21 cellular contexts compared by ENCODE assay signal in the genomic region with DNA sequence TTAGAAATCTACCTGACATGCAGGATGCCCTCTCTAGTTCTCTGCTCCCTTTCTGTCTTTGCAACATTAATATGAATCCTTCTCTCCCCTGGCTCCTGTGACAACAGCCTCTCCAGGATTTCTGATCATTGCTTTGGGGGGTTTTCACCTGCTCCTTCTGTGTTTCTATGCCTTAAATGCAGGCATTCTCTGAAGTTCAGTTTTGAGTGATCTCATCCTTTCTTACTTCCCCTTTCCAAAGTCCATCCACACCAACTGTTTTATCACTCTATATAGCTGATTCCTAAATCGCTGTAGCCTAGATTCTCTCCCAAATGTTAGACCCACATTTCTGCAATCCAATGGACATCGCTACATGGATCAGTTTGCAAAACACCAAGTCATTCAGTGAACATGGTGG.
DNase-seq lines count a peak whose midpoint lies in the region; ATAC-seq, FAIRE-seq and TF ChIP-seq lines count a peak whose summit lies in the region.
"Had no signal": no experiment of that assay in that cellular context is flagged by ENCODE, and none has a peak within 500 bp of the region (broad histone marks: within the 10 kb centered on the region; RNA-seq: fewer than 3 reads in every experiment).

No MANE protein-coding gene starts in this region.

- no peaks in the 10 kb centered on the region for H3K36me3 Mint-ChIP-seq in CD14-positive monocyte
- H3K36me3 Mint-ChIP-seq: CD8-positive, alpha-beta T cell had no signal

- H3K4me3 ChIP-seq in GM12878 (no peak overlapping the region), right cardiac atrium (ENCODE audit: low read length) (no peak overlapping the region)
- H3K4me3 ChIP-seq: BLaER1, GM23248, K562 had no signal

- 82% methylated on average over 2 of the region's 2 CpGs for WGBS in GM12878 (ENCODE audit: insufficient coverage, insufficient replicate concordance, low lambda C conversion rate, missing lambda C conversion rate)
- 78% methylated on average over 2 of the region's 2 CpGs for WGBS in right cardiac atrium

- H3K4me3 Mint-ChIP-seq in CD14-positive monocyte = peak overlapping the region in 1 of 2 donors; percentile 29
- H3K4me3 Mint-ChIP-seq: CD8-positive, alpha-beta T cell had no signal

- no peaks in the 10 kb centered on the region for H4K20me1 ChIP-seq in GM12878 (ENCODE audit: control insufficient read depth, insufficient read depth)
- H4K20me1 ChIP-seq: BLaER1 had no signal

- peak; percentile 33 for ATAC-seq in GM12878
- ATAC-seq in right cardiac atrium = no peak
- no peak for ATAC-seq in HG03460 (IDR thresholded peaks at IDR 0.05; ENCODE audit: unreplicated experiment)
- ATAC-seq: CD8-positive, alpha-beta T cell; K562 had no signal

- H3K9ac ChIP-seq in GM12878 (ENCODE audit: control insufficient read depth, insufficient read depth, low read length) = no peak overlapping the region
- H3K9ac ChIP-seq: BLaER1, GM23248 had no signal

- TF ChIP-seq EP300 in GM12878 (IDR thresholded peaks at IDR 0.05; ENCODE audit: borderline replicate concordance in 1 of 2, control insufficient read depth in 1 of 2, low read depth in 2 of 2, low read length in 2 of 2) = no peak

- peaks cover 46% of the 10 kb centered on the region for H3K4me1 ChIP-seq in GM12878 (ENCODE audit: control insufficient read depth, insufficient read depth, low read length)
- H3K4me1 ChIP-seq in right cardiac atrium (ENCODE audit: control insufficient read depth, insufficient read depth, low read length) = peaks cover 2% of the 10 kb centered on the region
- H3K4me1 ChIP-seq: BLaER1 had no signal

- RAD21 ChIA-PET in GM12878 (lab: Charles Lee; ENCODE audit: unreplicated experiment) = interaction anchor here (1.1 to 1.5 kb wide), 3 partner anchors 15 to 38 kb away, joined by 3 to 5 read pairs (median 4); no protein-coding TSS in a partner anchor

- in situ Hi-C loops in GM12878 (cut with MboI) = no loop called here

- no peak for TF ChIP-seq POLR2A in GM12878 (IDR thresholded peaks at IDR 0.05; ENCODE audit: low read depth, low read length)

- peak overlapping the region; percentile 25; the same call in 1 of the 2 replicates for H3K27ac ChIP-seq in GM12878 (ENCODE audit: control insufficient read depth, insufficient read depth)
- H3K27ac ChIP-seq in right cardiac atrium (ENCODE audit: low read length) = no peak overlapping the region
- H3K27ac ChIP-seq: BLaER1, GM23248, HL-60 had no signal

- peaks cover 0 to 2% (median 0%) of the 10 kb centered on the region in 7 donors for H3K9me3 Mint-ChIP-seq in CD14-positive monocyte
- H3K9me3 Mint-ChIP-seq: CD8-positive, alpha-beta T cell had no signal

- H3K9me3 ChIP-seq in GM12878 (replicated peaks; ENCODE audit: control insufficient read depth, insufficient read depth, low read length) = no peaks in the 10 kb centered on the region; the same call in 1 of the 3 replicates
- no peaks in the 10 kb centered on the region for H3K9me3 ChIP-seq in right cardiac atrium (ENCODE audit: control insufficient read depth, low read length)
- H3K9me3 ChIP-seq: BLaER1 had no signal

- H3K27me3 ChIP-seq in GM12878 (replicated peaks in 1 of 2; ENCODE audit: control insufficient read depth in 2 of 2, insufficient read depth in 2 of 2, low read length in 1 of 2) = no peaks in the 10 kb centered on the region
- no peaks in the 10 kb centered on the region for H3K27me3 ChIP-seq in right cardiac atrium (ENCODE audit: control insufficient read depth, insufficient read depth)
- H3K27me3 ChIP-seq: BLaER1 had no signal

- no peak for TF ChIP-seq RAD21 in GM12878 (IDR thresholded peaks at IDR 0.05; ENCODE audit: insufficient read depth, low read depth, low read length)

- H3K27ac Mint-ChIP-seq in CD14-positive monocyte = peak overlapping the region in 5 of 7 donors; percentile 33 to 76 (median 68)
- H3K27ac Mint-ChIP-seq: CD8-positive, alpha-beta T cell had no signal

- peaks cover 3 to 23% (median 5%) of the 10 kb centered on the region in 3 donors for H3K27me3 Mint-ChIP-seq in CD14-positive monocyte (ENCODE audit: low read depth in 3 of 3)

- peak overlapping the region; percentile 7; the same call in 1 of the 2 replicates for H3K4me2 ChIP-seq in GM12878 (ENCODE audit: control insufficient read depth, insufficient read depth)
- H3K4me2 ChIP-seq: BLaER1 had no signal

- TF ChIP-seq CTCF in CD14-positive monocyte (IDR thresholded peaks at IDR 0.05) (no peak), GM12878 (IDR thresholded peaks at IDR 0.05 in 2 of 3, conservative IDR thresholded peaks at IDR 0.05 in 1 of 3; ENCODE audit: control insufficient read depth in 2 of 3, extremely low read depth in 1 of 3, insufficient read depth in 1 of 3, low read depth in 3 of 3, low read length in 3 of 3) (no peak), GM20000 (IDR thresholded peaks at IDR 0.05; ENCODE audit: extremely low read depth, missing control alignments) (no peak)

- H2AFZ ChIP-seq in GM12878 (ENCODE audit: control insufficient read depth, low read depth, low read length) = no peak overlapping the region
- H2AFZ ChIP-seq: GM23248 had no signal

- DNase-seq in CD14-positive monocyte (ENCODE audit: low spot score) = no peak
- no peak for DNase-seq in HTR-8/SVneo (ENCODE audit: insufficient read length, low spot score)
- DNase-seq in NOMO-1 treated with dmso at 0.1 percent for 144 hours (lab: John Stamatoyannopoulos, UW; ENCODE audit: unreplicated experiment) = peak; percentile 19
- no peak for DNase-seq in GM12878 (ENCODE audit: low read depth, low spot score)
- DNase-seq in NCI-H1930 (lab: John Stamatoyannopoulos, UW) = no peak
- no peak for DNase-seq in GM20000 (ENCODE audit: low spot score)
- no peak for DNase-seq in right cardiac atrium
- DNase-seq: 8988T; Calu3; CD8-positive, alpha-beta T cell; DMS79 treated with DMSO at 0.1 percent for 48 hours; GF-D8; GM23248; HCEC 1CT; IMR-90 had no signal

- no peaks in the 10 kb centered on the region for H3K36me3 ChIP-seq in GM12878 (ENCODE audit: control insufficient read depth in 2 of 2, insufficient read depth in 2 of 2, low read length in 1 of 2)
- H3K36me3 ChIP-seq: BLaER1 had no signal

- POLR2A ChIA-PET in GM12878 (lab: Charles Lee) = no interaction called here

- H3K4me1 Mint-ChIP-seq in CD14-positive monocyte = peaks cover 38% of the 10 kb centered on the region

- CTCF ChIA-PET in GM12878 (lab: Yijun Ruan, JAX) = interaction anchor here (0.7 to 1.5 kb wide), 4 partner anchors 9 to 43 kb away, joined by 3 read pairs; no protein-coding TSS in a partner anchor

- BruUV-seq in GM12878 (replicated peaks; lab: Mats Ljungman, UMichigan) = no TSS peak

- SMC1A ChIA-PET in GM12878 (lab: Charles Lee; ENCODE audit: uncharacterized antibody, unreplicated experiment) = interaction anchor here (0.6 to 4.7 kb wide), 9 partner anchors 11 to 1092 kb away, joined by 3 to 39 read pairs (median 4); no protein-coding TSS in a partner anchor

- 0 out of 2 replicates have a peak, but pooled peaks cover 1% of the 10 kb centered on the region for H3K79me2 ChIP-seq in GM12878 (ENCODE audit: control insufficient read depth, insufficient read depth, low read length)

- FAIRE-seq in HTR-8/SVneo (lab: Jason Lieb, UNC) (peak; percentile 52), GM12878 (lab: Jason Lieb, UNC) (no peak)
- FAIRE-seq: GM19239, H54, K562 had no signal

- intact Hi-C loops in CD14-positive monocyte (cut with micrococcal nuclease) (no loop called here), GM12878 (cut with micrococcal nuclease; ENCODE audit: unreplicated experiment) (no loop called here), right cardiac atrium (cut with DNase I) (no loop called here)

TF ChIP-seq in GM12878, 131 proteins besides CTCF, POLR2A, EP300 and RAD21 (continues in another document):
- TF ChIP-seq, protein P1, sequence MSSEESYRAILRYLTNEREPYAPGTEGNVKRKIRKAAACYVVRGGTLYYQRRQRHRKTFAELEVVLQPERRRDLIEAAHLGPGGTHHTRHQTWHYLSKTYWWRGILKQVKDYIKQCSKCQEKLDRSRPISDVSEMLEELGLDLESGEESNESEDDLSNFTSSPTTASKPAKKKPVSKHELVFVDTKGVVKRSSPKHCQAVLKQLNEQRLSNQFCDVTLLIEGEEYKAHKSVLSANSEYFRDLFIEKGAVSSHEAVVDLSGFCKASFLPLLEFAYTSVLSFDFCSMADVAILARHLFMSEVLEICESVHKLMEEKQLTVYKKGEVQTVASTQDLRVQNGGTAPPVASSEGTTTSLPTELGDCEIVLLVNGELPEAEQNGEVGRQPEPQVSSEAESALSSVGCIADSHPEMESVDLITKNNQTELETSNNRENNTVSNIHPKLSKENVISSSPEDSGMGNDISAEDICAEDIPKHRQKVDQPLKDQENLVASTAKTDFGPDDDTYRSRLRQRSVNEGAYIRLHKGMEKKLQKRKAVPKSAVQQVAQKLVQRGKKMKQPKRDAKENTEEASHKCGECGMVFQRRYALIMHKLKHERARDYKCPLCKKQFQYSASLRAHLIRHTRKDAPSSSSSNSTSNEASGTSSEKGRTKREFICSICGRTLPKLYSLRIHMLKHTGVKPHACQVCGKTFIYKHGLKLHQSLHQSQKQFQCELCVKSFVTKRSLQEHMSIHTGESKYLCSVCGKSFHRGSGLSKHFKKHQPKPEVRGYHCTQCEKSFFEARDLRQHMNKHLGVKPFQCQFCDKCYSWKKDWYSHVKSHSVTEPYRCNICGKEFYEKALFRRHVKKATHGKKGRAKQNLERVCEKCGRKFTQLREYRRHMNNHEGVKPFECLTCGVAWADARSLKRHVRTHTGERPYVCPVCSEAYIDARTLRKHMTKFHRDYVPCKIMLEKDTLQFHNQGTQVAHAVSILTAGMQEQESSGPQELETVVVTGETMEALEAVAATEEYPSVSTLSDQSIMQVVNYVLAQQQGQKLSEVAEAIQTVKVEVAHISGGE (CRISPR knock-in tag; IDR thresholded peaks at IDR 0.05) = no peak
- TF ChIP-seq MTA3 (IDR thresholded peaks at IDR 0.05; ENCODE audit: borderline replicate concordance, low read length) (no peak), NFIC (IDR thresholded peaks at IDR 0.05; ENCODE audit: low read depth, low read length) (0 out of 2 replicates have a peak, but pooled peaks have one; percentile 15), CEBPB (IDR thresholded peaks at IDR 0.05; ENCODE audit: borderline replicate concordance in 1 of 2, low read depth in 2 of 2, low read length in 2 of 2) (no peak), BACH1 (IDR thresholded peaks at IDR 0.05; ENCODE audit: borderline replicate concordance) (no peak), JUNB (IDR thresholded peaks at IDR 0.05) (0 out of 2 replicates have a peak, but pooled peaks have one; percentile 8), CHD4 (IDR thresholded peaks at IDR 0.05) (no peak), SP1 (IDR thresholded peaks at IDR 0.05; ENCODE audit: low read depth, low read length) (no peak), EED (IDR thresholded peaks at IDR 0.05; ENCODE audit: low read depth) (peak; percentile 69), SMARCA5 (IDR thresholded peaks at IDR 0.05) (no peak), IKZF1 (conservative IDR thresholded peaks at IDR 0.05) (peak; percentile 39; the same call in 1 of the 2 replicates), ZNF24 (IDR thresholded peaks at IDR 0.05) (no peak), BCL11A (IDR thresholded peaks at IDR 0.05; ENCODE audit: low read depth, low read length) (no peak), MEF2A (IDR thresholded peaks at IDR 0.05; ENCODE audit: insufficient read depth, low read depth, low read length) (no peak), RBBP5 (conservative IDR thresholded peaks at IDR 0.05) (no peak)
